ENCODE assay signal across 14 cellular contexts in the genomic region with DNA sequence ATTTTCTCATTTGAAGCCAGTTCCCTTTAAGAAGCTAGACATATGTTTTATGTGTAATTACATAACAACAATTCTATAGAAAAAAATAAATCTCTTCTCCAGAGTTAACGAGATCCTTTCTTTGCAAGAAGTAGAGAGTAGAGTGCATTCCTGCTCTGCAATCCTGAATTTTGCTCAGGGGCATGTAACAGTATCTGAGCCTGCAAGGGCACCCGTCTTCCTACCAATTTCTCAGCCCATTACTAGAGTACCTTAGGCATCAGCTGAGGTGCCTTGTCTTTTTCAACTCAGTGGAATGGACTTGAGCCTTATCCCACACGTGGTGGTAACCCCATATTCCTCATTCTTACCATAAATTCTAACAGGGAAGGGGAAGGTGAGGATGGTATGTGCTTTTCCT.
DNase-seq lines count a peak whose midpoint lies in the region; ATAC-seq and TF ChIP-seq lines count a peak whose summit lies in the region.
"Had no signal": no experiment of that assay in that cellular context is flagged by ENCODE, and none has a peak within 500 bp of the region (broad histone marks: within the 10 kb centered on the region; RNA-seq: fewer than 3 reads in every experiment).

No MANE protein-coding gene starts in this region.

- H3K4me3 ChIP-seq in GM23338: no peak overlapping the region

- TF ChIP-seq CTCF in GM23338 (conservative IDR thresholded peaks at IDR 0.05; ENCODE audit: low read depth in 2 of 2) (no peak), WTC11 (IDR thresholded peaks at IDR 0.05) (no peak), mesothelial cell of epicardium (IDR thresholded peaks at IDR 0.05; ENCODE audit: unreplicated experiment) (no peak)

- POLR2A ChIA-PET in WTC11 (lab: Charles Lee): no interaction called here

- H3K4me3 Mint-ChIP-seq in GM23338: no peak overlapping the region
- no peak overlapping the region for H3K4me3 Mint-ChIP-seq in WTC11
- no peak overlapping the region for H3K4me3 Mint-ChIP-seq in mesothelial cell of epicardium
- H3K4me3 Mint-ChIP-seq: B cell; CD4-positive, alpha-beta memory T cell; HFFc6 had no signal

- no peak overlapping the region for H3K27ac Mint-ChIP-seq in GM23338
- no peak overlapping the region for H3K27ac Mint-ChIP-seq in WTC11
- H3K27ac Mint-ChIP-seq in mesothelial cell of epicardium: peak overlapping the region; percentile 69
- H3K27ac Mint-ChIP-seq: B cell; CD4-positive, alpha-beta memory T cell; HFFc6 had no signal

- CTCF ChIA-PET in WTC11 (lab: Charles Lee): interaction anchor here (0.9 kb wide), 1 partner anchor 12 kb away, joined by 3 read pairs; no protein-coding TSS in a partner anchor

- intact Hi-C loops in cardiac septum (cut with DNase I): no loop called here

- no peak overlapping the region for H3K27ac ChIP-seq in GM23338 (ENCODE audit: low read depth)

- peaks cover 18% of the 10 kb centered on the region for H3K4me1 ChIP-seq in GM23338 (ENCODE audit: insufficient read depth)

- no peaks in the 10 kb centered on the region for H3K9me2 ChIP-seq in GM23338 (ENCODE audit: insufficient read depth)

- H3K4me2 ChIP-seq in GM23338: no peak overlapping the region

- in situ Hi-C loops in KBM-7 (cut with MboI; ENCODE audit: low pct_unique_long_range_greater_than_20kb, low sequenced_read_pairs): no loop called here

- DNase-seq in NCI-H2171 treated with DMSO at 0.1 percent for 48 hours (lab: John Stamatoyannopoulos, UW): peak; percentile 35
- no peak for DNase-seq in NCI-H2171 (lab: John Stamatoyannopoulos, UW)
- peak; percentile 12 for DNase-seq in GM23338 (ENCODE audit: low spot score)
- no peak for DNase-seq in WTC11 (ENCODE audit: low spot score)
- no peak for DNase-seq in mesothelial cell of epicardium (ENCODE audit: low spot score in 2 of 2, unreplicated experiment in 2 of 2)
- DNase-seq in activated CD8-positive, alpha-beta memory T cell treated with anti-CD3 and anti-CD28 coated beads, Interleukin-2, amount 50 U/mL, for 4 hours: no peak
- no peak for DNase-seq in KBM-7
- no peak for DNase-seq in cardiac septum (ENCODE audit: low spot score)
- DNase-seq: C1 segment of cervical spinal cord; CD4-positive, alpha-beta memory T cell; DMS79; HCEC 1CT; HFFc6 had no signal

- ATAC-seq in GM23338: peak; percentile 22; the same call in 2 of the 3 replicates
- ATAC-seq in WTC11: peak; percentile 56

- H3K27me3 ChIP-seq in GM23338 (ENCODE audit: insufficient read depth): no peaks in the 10 kb centered on the region

- H3K4me1 Mint-ChIP-seq in GM23338 (peaks cover 37% of the 10 kb centered on the region), WTC11 (peaks cover 45% of the 10 kb centered on the region), mesothelial cell of epicardium (peaks cover 36% of the 10 kb centered on the region)
- H3K4me1 Mint-ChIP-seq: B cell; CD4-positive, alpha-beta memory T cell had no signal

- H4K20me1 ChIP-seq in GM23338 (replicated peaks; ENCODE audit: insufficient read depth): no peaks in the 10 kb centered on the region

- peaks cover 4% of the 10 kb centered on the region for H3K27me3 Mint-ChIP-seq in GM23338 (ENCODE audit: insufficient read depth, low read depth, poor library complexity)
- H3K27me3 Mint-ChIP-seq in WTC11 (ENCODE audit: low read depth): no peaks in the 10 kb centered on the region
- no peaks in the 10 kb centered on the region for H3K27me3 Mint-ChIP-seq in mesothelial cell of epicardium (ENCODE audit: low read depth)
- H3K27me3 Mint-ChIP-seq: B cell; CD4-positive, alpha-beta memory T cell had no signal

- H3K9me3 Mint-ChIP-seq in GM23338 (no peaks in the 10 kb centered on the region), WTC11 (no peaks in the 10 kb centered on the region), mesothelial cell of epicardium (no peaks in the 10 kb centered on the region)
- H3K9me3 Mint-ChIP-seq: CD4-positive, alpha-beta memory T cell; HFFc6 had no signal

- H3K79me2 ChIP-seq in GM23338 (replicated peaks; ENCODE audit: insufficient read depth): no peaks in the 10 kb centered on the region

- H3K36me3 ChIP-seq in GM23338 (ENCODE audit: insufficient read depth): no peaks in the 10 kb centered on the region

- H3F3A ChIP-seq in GM23338 (replicated peaks; ENCODE audit: low read depth): no peaks in the 10 kb centered on the region

- H3K36me3 Mint-ChIP-seq in GM23338 (ENCODE audit: low read depth) (no peaks in the 10 kb centered on the region), WTC11 (no peaks in the 10 kb centered on the region), mesothelial cell of epicardium (no peaks in the 10 kb centered on the region)
- H3K36me3 Mint-ChIP-seq: CD4-positive, alpha-beta memory T cell had no signal

- H2AFZ ChIP-seq in GM23338: no peak overlapping the region

TF ChIP-seq in GM23338, 12 proteins besides CTCF, POLR2A, EP300 and RAD21 (continues in another document):
- TF ChIP-seq ETS1 (IDR thresholded peaks at IDR 0.05): no peak
- no peak for TF ChIP-seq REST (IDR thresholded peaks at IDR 0.05; ENCODE audit: unreplicated experiment)
- TF ChIP-seq ZNF114 (CRISPR knock-in tag; IDR thresholded peaks at IDR 0.05): no peak
- no peak for TF ChIP-seq STAT1 (IDR thresholded peaks at IDR 0.05; ENCODE audit: unreplicated experiment)

TF ChIP-seq in WTC11, 78 proteins besides CTCF, POLR2A, EP300 and RAD21:
- TF ChIP-seq KAT7 (CRISPR knock-in tag; IDR thresholded peaks at IDR 0.05; ENCODE audit: borderline replicate concordance) (no peak), RELA (CRISPR knock-in tag; IDR thresholded peaks at IDR 0.05; ENCODE audit: borderline replicate concordance) (no peak)
- TF ChIP-seq, protein P1, sequence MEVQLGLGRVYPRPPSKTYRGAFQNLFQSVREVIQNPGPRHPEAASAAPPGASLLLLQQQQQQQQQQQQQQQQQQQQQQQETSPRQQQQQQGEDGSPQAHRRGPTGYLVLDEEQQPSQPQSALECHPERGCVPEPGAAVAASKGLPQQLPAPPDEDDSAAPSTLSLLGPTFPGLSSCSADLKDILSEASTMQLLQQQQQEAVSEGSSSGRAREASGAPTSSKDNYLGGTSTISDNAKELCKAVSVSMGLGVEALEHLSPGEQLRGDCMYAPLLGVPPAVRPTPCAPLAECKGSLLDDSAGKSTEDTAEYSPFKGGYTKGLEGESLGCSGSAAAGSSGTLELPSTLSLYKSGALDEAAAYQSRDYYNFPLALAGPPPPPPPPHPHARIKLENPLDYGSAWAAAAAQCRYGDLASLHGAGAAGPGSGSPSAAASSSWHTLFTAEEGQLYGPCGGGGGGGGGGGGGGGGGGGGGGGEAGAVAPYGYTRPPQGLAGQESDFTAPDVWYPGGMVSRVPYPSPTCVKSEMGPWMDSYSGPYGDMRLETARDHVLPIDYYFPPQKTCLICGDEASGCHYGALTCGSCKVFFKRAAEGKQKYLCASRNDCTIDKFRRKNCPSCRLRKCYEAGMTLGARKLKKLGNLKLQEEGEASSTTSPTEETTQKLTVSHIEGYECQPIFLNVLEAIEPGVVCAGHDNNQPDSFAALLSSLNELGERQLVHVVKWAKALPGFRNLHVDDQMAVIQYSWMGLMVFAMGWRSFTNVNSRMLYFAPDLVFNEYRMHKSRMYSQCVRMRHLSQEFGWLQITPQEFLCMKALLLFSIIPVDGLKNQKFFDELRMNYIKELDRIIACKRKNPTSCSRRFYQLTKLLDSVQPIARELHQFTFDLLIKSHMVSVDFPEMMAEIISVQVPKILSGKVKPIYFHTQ (CRISPR knock-in tag; IDR thresholded peaks at IDR 0.05): no peak

Comparison
In these comparisons a context has a peak if more than half of its experiments do, and no peak if none do; other contexts are left out.
1. DNase-seq: peak in NCI-H2171 treated with DMSO at 0.1 percent for 48 hours (single experiment) and GM23338 (single experiment); none in NCI-H2171 (single experiment), WTC11 (single experiment), mesothelial cell of epicardium (0 of 2), activated CD8-positive, alpha-beta memory T cell treated with anti-CD3 and anti-CD28 coated beads, Interleukin-2, amount 50 U/mL, for 4 hours (single experiment), KBM-7 (single experiment) and cardiac septum (single experiment).